ENCODE assay signal across 1 cellular context in genomic region chr18:45378308-45378707, GRCh38.
TF ChIP-seq lines count a peak whose summit lies in the region.

No MANE protein-coding gene starts in this region.

TF ChIP-seq in GM23338, 12 proteins besides CTCF, POLR2A, EP300 and RAD21 (continued from another document):
- no peak for TF ChIP-seq ZNF462 (CRISPR knock-in tag; IDR thresholded peaks at IDR 0.05)
- no peak for TF ChIP-seq ETS1 (IDR thresholded peaks at IDR 0.05)
- TF ChIP-seq EZH2 (IDR thresholded peaks at IDR 0.05; ENCODE audit: low read depth, unreplicated experiment): no peak
- TF ChIP-seq ZNF331 (CRISPR knock-in tag; IDR thresholded peaks at IDR 0.05; ENCODE audit: low read depth): no peak
- TF ChIP-seq REST (IDR thresholded peaks at IDR 0.05; ENCODE audit: unreplicated experiment): no peak
